Comparison of ENCODE assay signal across 25 cellular contexts in genomic region chr17:43733956-43734355, GRCh38. TPM values are rescaled to one million over a fixed set of nuclear protein-coding genes. Genes with fewer than 3 reads are reported as not detected.
"Had no signal": no experiment of that assay in that cellular context is flagged by ENCODE, and none has a peak within 500 bp of the region (broad histone marks: within the 10 kb centered on the region; RNA-seq: fewer than 3 reads in every experiment).

No MANE protein-coding gene starts in this region.

- H3K9me3 ChIP-seq: adrenal gland, prostate gland, right lobe of liver, stomach, testis had no signal

- DNase-seq: activated CD4-positive, alpha-beta memory T cell treated with anti-CD3 and anti-CD28 coated beads for 36 hours; activated CD4-positive, alpha-beta T cell treated with anti-CD3 and anti-CD28 coated beads for 36 hours; activated CD8-positive, alpha-beta memory T cell treated with anti-CD3 and anti-CD28 coated beads, Interleukin-2, amount 10 ng/mL, durations not matched to agents 7 days and 5 days; activated naive CD4-positive, alpha-beta T cell treated with anti-CD3 and anti-CD28 coated beads, Interleukin-2, amount 50 U/mL, for 16 hours; activated T-cell treated with anti-CD3 and anti-CD28 coated beads, Interleukin-2, amount 50 U/mL, for 24 hours; dorsolateral prefrontal cortex; erythroblast; hippocampal formation; left ventricle myocardium superior; nephron progenitor cell; occipital lobe; right lobe of liver; stimulated activated CD4-positive, alpha-beta T cell treated with anti-CD3 and anti-CD28 coated beads, Interleukin-12 subunit alpha, Interleukin-12 subunit beta, amount 100 ng/mL, for 4 hours; stimulated activated CD4-positive, alpha-beta T cell treated with anti-CD3 and anti-CD28 coated beads, Interleukin-2, amount 100 ng/mL, for 24 hours; stomach; T-helper 1 cell; testis had no signal

- H3K4me1 ChIP-seq: adrenal gland, prostate gland, right lobe of liver, stomach, testis had no signal

- H3K27me3 ChIP-seq: adrenal gland, dorsolateral prefrontal cortex, right lobe of liver, stomach, testis had no signal

- H3K27ac ChIP-seq: dorsolateral prefrontal cortex, prostate gland, right lobe of liver, stomach, testis, VCaP had no signal

- H3K4me3 Mint-ChIP-seq: activated CD4-positive, alpha-beta memory T cell treated with anti-CD3 and anti-CD28 coated beads for 36 hours; activated CD4-positive, alpha-beta T cell treated with anti-CD3 and anti-CD28 coated beads for 36 hours; activated CD8-positive, alpha-beta memory T cell treated with anti-CD3 and anti-CD28 coated beads, Interleukin-2, amount 10 ng/mL, durations not matched to agents 7 days and 5 days; activated T-cell treated with anti-CD3 and anti-CD28 coated beads, Interleukin-2, amount 50 U/mL, for 24 hours; nephron progenitor cell had no signal

- H3K4me3 ChIP-seq: adrenal gland, dorsolateral prefrontal cortex, prostate gland, right lobe of liver, stomach, testis had no signal

- H3K36me3 ChIP-seq: adrenal gland, prostate gland, right lobe of liver, stomach had no signal

- ATAC-seq: activated CD4-positive, alpha-beta T cell treated with anti-CD3 and anti-CD28 coated beads for 36 hours; activated CD8-positive, alpha-beta memory T cell treated with anti-CD3 and anti-CD28 coated beads, Interleukin-2, amount 10 ng/mL, durations not matched to agents 7 days and 5 days had no signal

- H3K36me3 Mint-ChIP-seq: activated CD4-positive, alpha-beta memory T cell treated with anti-CD3 and anti-CD28 coated beads for 36 hours; activated CD8-positive, alpha-beta memory T cell treated with anti-CD3 and anti-CD28 coated beads, Interleukin-2, amount 10 ng/mL, durations not matched to agents 7 days and 5 days had no signal

- H3K4me1 Mint-ChIP-seq: activated CD4-positive, alpha-beta T cell treated with anti-CD3 and anti-CD28 coated beads for 36 hours; activated CD8-positive, alpha-beta memory T cell treated with anti-CD3 and anti-CD28 coated beads, Interleukin-2, amount 10 ng/mL, durations not matched to agents 7 days and 5 days; nephron progenitor cell had no signal

- H3K27ac Mint-ChIP-seq: activated CD4-positive, alpha-beta memory T cell treated with anti-CD3 and anti-CD28 coated beads for 36 hours; activated CD4-positive, alpha-beta T cell treated with anti-CD3 and anti-CD28 coated beads for 36 hours; activated CD8-positive, alpha-beta memory T cell treated with anti-CD3 and anti-CD28 coated beads, Interleukin-2, amount 10 ng/mL, durations not matched to agents 7 days and 5 days; activated T-cell treated with anti-CD3 and anti-CD28 coated beads, Interleukin-2, amount 50 U/mL, for 24 hours; nephron progenitor cell had no signal

RNA-seq across cellular contexts. Expression of gene SOST, which starts 24.6 kb away (rescaled TPM):
- total RNA-seq: activated CD4-positive, alpha-beta memory T cell treated with anti-CD3 and anti-CD28 coated beads for 36 hours; activated CD4-positive, alpha-beta T cell treated with anti-CD3 and anti-CD28 coated beads for 36 hours; activated CD8-positive, alpha-beta memory T cell treated with anti-CD3 and anti-CD28 coated beads, Interleukin-2, amount 10 ng/mL, durations not matched to agents 7 days and 5 days; adrenal gland; fibroblast of villous mesenchyme; glomerular endothelial cell; left ventricle myocardium superior; mesenteric fat pad; occipital lobe; right lobe of liver; stomach had no signal

RNA-seq across cellular contexts. Expression of gene CFAP97D1, which starts 46.3 kb away (rescaled TPM):
- total RNA-seq: activated CD4-positive, alpha-beta memory T cell treated with anti-CD3 and anti-CD28 coated beads for 36 hours; activated CD4-positive, alpha-beta T cell treated with anti-CD3 and anti-CD28 coated beads for 36 hours; activated CD8-positive, alpha-beta memory T cell treated with anti-CD3 and anti-CD28 coated beads, Interleukin-2, amount 10 ng/mL, durations not matched to agents 7 days and 5 days; cardiac septum; fibroblast of villous mesenchyme; glomerular endothelial cell; left ventricle myocardium superior; mesenteric fat pad; occipital lobe; right lobe of liver; stomach; urinary bladder had no signal
